In genomic region chr11:10933455-10934292, GRCh38 we compare ENCODE assay signal across 8 cellular contexts.
DNase-seq lines count a peak whose midpoint lies in the region; ATAC-seq lines count a peak whose summit lies in the region.

No MANE protein-coding gene starts in this region.

- peak; percentile 85 for ATAC-seq in GM19467 (IDR thresholded peaks at IDR 0.05; ENCODE audit: unreplicated experiment)

- H3K4me3 ChIP-seq in NT2/D1 (ENCODE audit: insufficient read length, low read depth), result peak overlapping the region; percentile 31
- peak overlapping the region; percentile 61 to 79 for H3K4me3 ChIP-seq in mucosa of rectum (ENCODE audit: low read length in 2 of 2)

- H3K9me3 ChIP-seq in NT2/D1 (ENCODE audit: insufficient read depth, low read length) (no peaks in the 10 kb centered on the region), mucosa of rectum (ENCODE audit: control insufficient read depth in 2 of 2, low read length in 2 of 2) (no peaks in the 10 kb centered on the region)

- H3K36me3 ChIP-seq in NT2/D1 (ENCODE audit: insufficient read depth, insufficient read length, low read length), result no peaks in the 10 kb centered on the region
- no peaks in the 10 kb centered on the region for H3K36me3 ChIP-seq in mucosa of rectum (ENCODE audit: control insufficient read depth in 2 of 2, insufficient read depth in 2 of 2, low read length in 2 of 2)

- H3K27me3 ChIP-seq in NT2/D1 (ENCODE audit: insufficient read depth, insufficient read length), result peaks cover 11% of the 10 kb centered on the region
- no peaks in the 10 kb centered on the region for H3K27me3 ChIP-seq in mucosa of rectum (ENCODE audit: control insufficient read depth in 2 of 2, insufficient read depth in 2 of 2, low read length in 2 of 2)

- H3K4me1 ChIP-seq in NT2/D1 (ENCODE audit: insufficient read depth, insufficient read length), result no peaks in the 10 kb centered on the region
- peaks cover 22 to 31% of the 10 kb centered on the region in 2 donors for H3K4me1 ChIP-seq in mucosa of rectum (ENCODE audit: control insufficient read depth in 2 of 2, insufficient read depth in 2 of 2, low read length in 2 of 2)

- H3K9ac ChIP-seq in NT2/D1 (ENCODE audit: insufficient read length, low read depth) (peak overlapping the region; percentile 70), mucosa of rectum (ENCODE audit: low read depth in 1 of 2, low read length in 2 of 2) (peak overlapping the region; percentile 61 to 74)

- peak overlapping the region; percentile 38 for H3K27ac ChIP-seq in epithelial cell of prostate
- H3K27ac ChIP-seq in mucosa of rectum (ENCODE audit: low read depth in 2 of 2, low read length in 2 of 2), result peak overlapping the region; percentile 84

- DNase-seq in CMK (ENCODE audit: low read depth) (peak; percentile 67), HT1080 (ENCODE audit: low read depth) (peak; percentile 85), NT2/D1 (ENCODE audit: low read depth, low spot score) (peak; percentile 80), activated T-cell treated with anti-CD3 and anti-CD28 coated beads for 24 hours (ENCODE audit: low read depth) (peak; percentile 74), epithelial cell of prostate (ENCODE audit: low read depth, low spot score) (peak; percentile 57)
- DNase-seq in stimulated activated CD8-positive, alpha-beta memory T cell treated with anti-CD3 and anti-CD28 coated beads, Interleukin-4, amount 100 ng/mL, for 24 hours (ENCODE audit: low read depth), result peak; percentile 68

Comparison
In these comparisons a context has a peak if more than half of its experiments do, and no peak if none do; other contexts are left out.
1. Peak in every context shown above with its lines: DNase-seq, ATAC-seq, H3K4me3 ChIP-seq and H3K27ac ChIP-seq.